Comparison of ENCODE assay signal across 8 cellular contexts in genomic region chr17:3845754-3846738, GRCh38. TPM values are rescaled to one million over a fixed set of nuclear protein-coding genes. Genes with fewer than 3 reads are reported as not detected.
DNase-seq lines count a peak whose midpoint lies in the region; ATAC-seq, FAIRE-seq and TF ChIP-seq lines count a peak whose summit lies in the region.

A gene with protein sequence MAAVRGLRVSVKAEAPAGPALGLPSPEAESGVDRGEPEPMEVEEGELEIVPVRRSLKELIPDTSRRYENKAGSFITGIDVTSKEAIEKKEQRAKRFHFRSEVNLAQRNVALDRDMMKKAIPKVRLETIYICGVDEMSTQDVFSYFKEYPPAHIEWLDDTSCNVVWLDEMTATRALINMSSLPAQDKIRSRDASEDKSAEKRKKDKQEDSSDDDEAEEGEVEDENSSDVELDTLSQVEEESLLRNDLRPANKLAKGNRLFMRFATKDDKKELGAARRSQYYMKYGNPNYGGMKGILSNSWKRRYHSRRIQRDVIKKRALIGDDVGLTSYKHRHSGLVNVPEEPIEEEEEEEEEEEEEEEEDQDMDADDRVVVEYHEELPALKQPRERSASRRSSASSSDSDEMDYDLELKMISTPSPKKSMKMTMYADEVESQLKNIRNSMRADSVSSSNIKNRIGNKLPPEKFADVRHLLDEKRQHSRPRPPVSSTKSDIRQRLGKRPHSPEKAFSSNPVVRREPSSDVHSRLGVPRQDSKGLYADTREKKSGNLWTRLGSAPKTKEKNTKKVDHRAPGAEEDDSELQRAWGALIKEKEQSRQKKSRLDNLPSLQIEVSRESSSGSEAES (minus strand): TSS chr17:3846246. CDS start chr17:3846223, 23 bp downstream.

- H3K36me3 Mint-ChIP-seq in activated naive CD8-positive, alpha-beta T cell treated with anti-CD3 and anti-CD28 coated beads for 36 hours: peaks cover 8% of the 10 kb centered on the region

- peak within 1 kb of the TSS; percentile 79 for H3K4me2 ChIP-seq in SU-DHL-6 (ENCODE audit: low read depth, low read length, poor library complexity, severe bottlenecking)

- H3K9me3 Mint-ChIP-seq in activated naive CD8-positive, alpha-beta T cell treated with anti-CD3 and anti-CD28 coated beads for 36 hours: no peaks in the 10 kb centered on the region

- peak; percentile 44 to 88 for TF ChIP-seq POLR2A in thyroid gland (IDR thresholded peaks at IDR 0.05)

- H3K36me3 ChIP-seq in SU-DHL-6 (ENCODE audit: low read length) (no peaks in the 10 kb centered on the region), pancreas (peaks cover 0 to 6% (median 0%) of the 10 kb centered on the region in 3 donors), thyroid gland (peaks cover 0 to 10% of the 10 kb centered on the region in 2 donors)

- 1% methylated on average over 80 to 84 of the region's 84 CpGs for WGBS in pancreas, 2 donors
- WGBS in thyroid gland, 2 donors: 2% methylated on average over 46 to 54 of the region's 84 CpGs

- peak within 1 kb of the TSS; percentile 98 for H3K9ac ChIP-seq in SU-DHL-6 (ENCODE audit: low read length)

- H3K9me3 ChIP-seq in SU-DHL-6 (ENCODE audit: insufficient read depth, low read length) (no peaks in the 10 kb centered on the region), pancreas (no peaks in the 10 kb centered on the region), thyroid gland (no peaks in the 10 kb centered on the region)

- peak; percentile 59 for FAIRE-seq in pancreas (lab: Jason Lieb, UNC)

- intact Hi-C loops in head of caudate nucleus (cut with DNase I): no loop called here
- intact Hi-C loops in pancreas (cut with DNase I): no loop called here
- intact Hi-C loops in thyroid gland (cut with DNase I): no loop called here

- DNase-seq in NCI-H1092 treated with DMSO at 0.1 percent for 48 hours (lab: John Stamatoyannopoulos, UW) (peak; percentile 74), head of caudate nucleus (peak; percentile 69 to 96 (median 91)), pancreas (peak; percentile 84 to 98 (median 92)), thyroid gland (peak; percentile 88 to 91)
- peak; percentile 95 for DNase-seq in activated naive CD8-positive, alpha-beta T cell treated with anti-CD3 and anti-CD28 coated beads for 36 hours

- H4K20me1 ChIP-seq in SU-DHL-6 (ENCODE audit: low read depth, low read length): no peaks in the 10 kb centered on the region

- H3K4me3 Mint-ChIP-seq in activated naive CD8-positive, alpha-beta T cell treated with anti-CD3 and anti-CD28 coated beads for 36 hours: peak within 1 kb of the TSS; percentile 98

- ATAC-seq in HG02623 (IDR thresholded peaks at IDR 0.05; ENCODE audit: unreplicated experiment) (peak; percentile 92), pancreas (peak; percentile 96 to 98 (median 98))

- TF ChIP-seq CTCF in GM12872 (IDR thresholded peaks at IDR 0.05; ENCODE audit: insufficient read depth, low read depth, low read length) (peak; percentile 79), SU-DHL-6 (IDR thresholded peaks at IDR 0.05; ENCODE audit: insufficient read depth, low read length, poor library complexity, severe bottlenecking) (peak; percentile 94), pancreas (IDR thresholded peaks at IDR 0.05) (peak; percentile 95 to 97 (median 97)), thyroid gland (IDR thresholded peaks at IDR 0.05) (peak; percentile 68 to 99 (median 92))

- H3K27ac Mint-ChIP-seq in activated naive CD8-positive, alpha-beta T cell treated with anti-CD3 and anti-CD28 coated beads for 36 hours: peak within 1 kb of the TSS; percentile 93

- no peaks in the 10 kb centered on the region for H3K9me2 ChIP-seq in SU-DHL-6 (replicated peaks; ENCODE audit: insufficient read depth, low read length)

- H2AFZ ChIP-seq in SU-DHL-6 (ENCODE audit: low read depth, low read length, severe bottlenecking): peak within 1 kb of the TSS; percentile 98

- peaks cover 19% of the 10 kb centered on the region for H3K79me2 ChIP-seq in SU-DHL-6 (ENCODE audit: insufficient read depth, low read length)

- H3K4me1 Mint-ChIP-seq in activated naive CD8-positive, alpha-beta T cell treated with anti-CD3 and anti-CD28 coated beads for 36 hours: peaks cover 25% of the 10 kb centered on the region

- no peaks in the 10 kb centered on the region for H3K27me3 Mint-ChIP-seq in activated naive CD8-positive, alpha-beta T cell treated with anti-CD3 and anti-CD28 coated beads for 36 hours

- H3K4me3 ChIP-seq in SU-DHL-6 (ENCODE audit: insufficient read depth, low read length, poor library complexity, severe bottlenecking) (peak within 1 kb of the TSS; percentile 95), pancreas (peak within 1 kb of the TSS; percentile 57 to 96 (median 92)), thyroid gland (replicated peaks in 1 of 3) (peak within 1 kb of the TSS; percentile 90 to 95 (median 90))

- H3K27me3 ChIP-seq in SU-DHL-6 (ENCODE audit: low read length): no peaks in the 10 kb centered on the region
- H3K27me3 ChIP-seq in pancreas: no peaks in the 10 kb centered on the region
- no peaks in the 10 kb centered on the region for H3K27me3 ChIP-seq in thyroid gland

- 0 out of 2 replicates have a peak, but pooled peaks cover 5% of the 10 kb centered on the region for H3F3A ChIP-seq in SU-DHL-6 (ENCODE audit: insufficient read depth)

- H3K27ac ChIP-seq in SU-DHL-6 (ENCODE audit: low read depth, low read length): peak within 1 kb of the TSS; percentile 52
- H3K27ac ChIP-seq in pancreas: peak within 1 kb of the TSS; percentile 53 to 73 (median 67)
- peak within 1 kb of the TSS; percentile 77 to 96 (median 88) for H3K27ac ChIP-seq in thyroid gland

- peaks cover 0 to 12% (median 3%) of the 10 kb centered on the region in 3 donors for H3K4me1 ChIP-seq in pancreas
- H3K4me1 ChIP-seq in thyroid gland: peaks cover 10 to 11% of the 10 kb centered on the region in 2 donors

RNA-seq across cellular contexts. Expression of the gene that starts here (rescaled TPM):
- 10 to 100 TPM; 39.9 to 41.1 TPM for total RNA-seq in activated naive CD8-positive, alpha-beta T cell treated with anti-CD3 and anti-CD28 coated beads for 36 hours
- total RNA-seq in pancreas (10 to 100 TPM; 13.7 to 26.0 (median 13.8) TPM), thyroid gland (100 to 1,000 TPM in 1 of 4 donors, 10 to 100 TPM in 3; 28.4 to 265 (median 36.1) TPM)
- 10 to 100 TPM; 27.1 to 34.2 TPM for polyA plus RNA-seq in pancreas

Comparison
In these comparisons a context has a peak if more than half of its experiments do, and no peak if none do; other contexts are left out.
1. Peak in every context shown above with its lines: DNase-seq, ATAC-seq, H3K4me3 ChIP-seq and H3K27ac ChIP-seq.